Comparison of ENCODE assay signal across 28 cellular contexts in genomic region chr3:71276531-71276930, GRCh38.
"Had no signal": no experiment of that assay in that cellular context is flagged by ENCODE, and none has a peak within 500 bp of the region (broad histone marks: within the 10 kb centered on the region; RNA-seq: fewer than 3 reads in every experiment).

No MANE protein-coding gene starts in this region.

- ATAC-seq: Panc1, Right ventricle myocardium inferior, T-cell had no signal

- H3K4me3 ChIP-seq: SK-N-MC had no signal

- H3K27ac ChIP-seq: KMS-11, SK-N-MC, VCaP had no signal

- H3K27ac Mint-ChIP-seq: activated CD4-positive, alpha-beta memory T cell treated with anti-CD3 and anti-CD28 coated beads for 36 hours; activated CD4-positive, alpha-beta T cell treated with anti-CD3 and anti-CD28 coated beads, Interleukin-2, amount 10 ng/mL, durations not matched to agents 7 days and 5 days; brain had no signal

- H3K4me1 Mint-ChIP-seq: activated CD4-positive, alpha-beta T cell treated with anti-CD3 and anti-CD28 coated beads, Interleukin-2, amount 10 ng/mL, durations not matched to agents 7 days and 5 days had no signal

- H3K27me3 Mint-ChIP-seq: activated CD4-positive, alpha-beta memory T cell treated with anti-CD3 and anti-CD28 coated beads for 36 hours; activated CD4-positive, alpha-beta T cell treated with anti-CD3 and anti-CD28 coated beads, Interleukin-2, amount 10 ng/mL, durations not matched to agents 7 days and 5 days; brain; T-cell had no signal

- H3K36me3 Mint-ChIP-seq: brain had no signal

- H3K4me3 Mint-ChIP-seq: activated CD4-positive, alpha-beta memory T cell treated with anti-CD3 and anti-CD28 coated beads for 36 hours; activated CD4-positive, alpha-beta T cell treated with anti-CD3 and anti-CD28 coated beads, Interleukin-2, amount 10 ng/mL, durations not matched to agents 7 days and 5 days; brain; T-cell had no signal

- H3K9me3 Mint-ChIP-seq: activated CD4-positive, alpha-beta memory T cell treated with anti-CD3 and anti-CD28 coated beads for 36 hours; activated CD4-positive, alpha-beta T cell treated with anti-CD3 and anti-CD28 coated beads, Interleukin-2, amount 10 ng/mL, durations not matched to agents 7 days and 5 days; brain; T-cell had no signal

- DNase-seq: activated CD4-positive, alpha-beta memory T cell treated with anti-CD3 and anti-CD28 coated beads for 36 hours; activated CD4-positive, alpha-beta T cell treated with anti-CD3 and anti-CD28 coated beads, Interleukin-2, amount 10 ng/mL, durations not matched to agents 7 days and 5 days; activated CD8-positive, alpha-beta memory T cell treated with anti-CD3 and anti-CD28 coated beads, Interleukin-2, amount 50 U/mL, for 4 hours; activated effector memory CD4-positive, alpha-beta T cell treated with anti-CD3 and anti-CD28 coated beads, Interleukin-2, amount 50 U/mL, for 16 hours; activated naive CD4-positive, alpha-beta T cell treated with Interleukin-2 at 50 U/mL for 16 hours; amygdala; NCI-H1092; NCI-H1417; NCI-H1694; NCI-H2029; NCI-H345; NCI-H510A; NCI-H526 treated with DMSO at 0.1 percent for 48 hours; NCI-H82; NK-92 treated with Interleukin-12 subunit alpha and Interleukin-12 subunit beta, amount 100 ng/mL, for 24 hours; OCI-M1; RPMI8226; T-cell; T-helper 2 cell; T1000 had no signal

- FAIRE-seq: astrocyte, TTC549 had no signal
